8 cellular contexts compared by ENCODE assay signal in genomic region chrX:16484338-16484737, GRCh38.
DNase-seq lines count a peak whose midpoint lies in the region; ATAC-seq and TF ChIP-seq lines count a peak whose summit lies in the region.

No MANE protein-coding gene starts in this region.

- H3K36me3 ChIP-seq in skeletal muscle satellite cell (ENCODE audit: insufficient read depth, low read length) (no peaks in the 10 kb centered on the region), endodermal cell (ENCODE audit: control insufficient read depth, insufficient read depth, low read length) (no peaks in the 10 kb centered on the region)

- no peak overlapping the region for H3K9ac ChIP-seq in skeletal muscle satellite cell (ENCODE audit: low read depth, low read length)
- H3K9ac ChIP-seq in endodermal cell (ENCODE audit: extremely low read depth, low read length, poor library complexity, severe bottlenecking) = no peak overlapping the region

- peaks cover 29% of the 10 kb centered on the region for H3K4me1 Mint-ChIP-seq in endodermal cell

- no peaks in the 10 kb centered on the region for H3K9me3 ChIP-seq in skeletal muscle satellite cell (replicated peaks; ENCODE audit: low read length)
- H3K9me3 ChIP-seq in endodermal cell (ENCODE audit: control insufficient read depth, low read length) = no peaks in the 10 kb centered on the region

- H3K4me2 ChIP-seq in skeletal muscle satellite cell (ENCODE audit: low read length) = peak overlapping the region; percentile 31

- H3K4me3 ChIP-seq in choroid plexus epithelial cell (ENCODE audit: low read depth, low read length) (no peak overlapping the region), skeletal muscle satellite cell (ENCODE audit: low read length) (no peak overlapping the region), endodermal cell (ENCODE audit: low read length) (no peak overlapping the region)

- no peak overlapping the region for H3K4me3 Mint-ChIP-seq in endodermal cell

- H3K27ac ChIP-seq in endodermal cell (ENCODE audit: low read depth, low read length) = no peak overlapping the region

- TF ChIP-seq CTCF in choroid plexus epithelial cell (conservative IDR thresholded peaks at IDR 0.05; ENCODE audit: low read depth, low read length) (no peak), endodermal cell (conservative IDR thresholded peaks at IDR 0.05) (no peak)

- peaks cover 26% of the 10 kb centered on the region for H3K4me1 ChIP-seq in skeletal muscle satellite cell (ENCODE audit: control insufficient read depth, insufficient read depth, low read length)
- no peaks in the 10 kb centered on the region for H3K4me1 ChIP-seq in endodermal cell (ENCODE audit: control insufficient read depth, insufficient read depth, low read length)

- no peaks in the 10 kb centered on the region for H3K9me3 Mint-ChIP-seq in endodermal cell

- no peak overlapping the region for H3K27ac Mint-ChIP-seq in endodermal cell

- H3K27me3 ChIP-seq in skeletal muscle satellite cell (ENCODE audit: control insufficient read depth, insufficient read depth, low read length) (no peaks in the 10 kb centered on the region), endodermal cell (ENCODE audit: control insufficient read depth, insufficient read depth, low read length, poor library complexity, severe bottlenecking) (no peaks in the 10 kb centered on the region)

- H3K36me3 Mint-ChIP-seq in endodermal cell (ENCODE audit: low read depth) = peaks cover 31% of the 10 kb centered on the region

- DNase-seq in SIG-M5 treated with dmso at 0.1 percent for 504 hours (lab: John Stamatoyannopoulos, UW; ENCODE audit: unreplicated experiment) = peak; percentile 66
- peak; percentile 86 for DNase-seq in choroid plexus epithelial cell (ENCODE audit: low read depth)
- DNase-seq in endodermal cell = no peak
- DNase-seq in NCI-H1417 treated with DMSO at 0.1 percent for 48 hours (lab: John Stamatoyannopoulos, UW) = no peak

- no peaks in the 10 kb centered on the region for H3K27me3 Mint-ChIP-seq in endodermal cell (ENCODE audit: insufficient read depth)

- peak; percentile 54 for ATAC-seq in GM21360 (IDR thresholded peaks at IDR 0.05; ENCODE audit: unreplicated experiment)
- no peak for ATAC-seq in HG02798 (IDR thresholded peaks at IDR 0.05; ENCODE audit: poor library complexity, unreplicated experiment)
- ATAC-seq in HG02642 (IDR thresholded peaks at IDR 0.05; ENCODE audit: poor library complexity, unreplicated experiment) = no peak

Comparison
In these comparisons a context has a peak if more than half of its experiments do, and no peak if none do; other contexts are left out.
1. DNase-seq: peak in SIG-M5 treated with dmso at 0.1 percent for 504 hours (single experiment) and choroid plexus epithelial cell (single experiment); none in endodermal cell (single experiment) and NCI-H1417 treated with DMSO at 0.1 percent for 48 hours (single experiment).